13 cellular contexts compared by ENCODE assay signal in genomic region chr11:35664977-35665441, GRCh38. TPM values are rescaled to one million over a fixed set of nuclear protein-coding genes. Genes with fewer than 3 reads are reported as not detected.
DNase-seq lines count a peak whose midpoint lies in the region; TF ChIP-seq lines count a peak whose summit lies in the region.
"Had no signal": no experiment of that assay in that cellular context is flagged by ENCODE, and none has a peak within 500 bp of the region (broad histone marks: within the 10 kb centered on the region; RNA-seq: fewer than 3 reads in every experiment).

No MANE protein-coding gene starts in this region.

- H3K4me1 Mint-ChIP-seq in chondrocyte (ENCODE audit: low read depth), result peaks cover 48% of the 10 kb centered on the region

- H3K27me3 ChIP-seq in neuron (ENCODE audit: insufficient read depth, low read length), result no peaks in the 10 kb centered on the region
- H3K27me3 ChIP-seq: esophagus squamous epithelium, upper lobe of left lung had no signal

- TF ChIP-seq CTCF in chondrocyte (IDR thresholded peaks at IDR 0.05), result no peak

- peaks cover 22% of the 10 kb centered on the region for H3K36me3 Mint-ChIP-seq in chondrocyte (ENCODE audit: low read depth)

- H2AFZ ChIP-seq in neuron (ENCODE audit: low read depth, low read length), result no peak overlapping the region

- H3K9me3 Mint-ChIP-seq in chondrocyte (ENCODE audit: low read depth), result peaks cover 30% of the 10 kb centered on the region

- peaks cover 26% of the 10 kb centered on the region for H3K4me1 ChIP-seq in neuron (ENCODE audit: insufficient read depth, low read length)

- H3K4me3 Mint-ChIP-seq in chondrocyte (ENCODE audit: unreplicated experiment), result no peak overlapping the region

- peak overlapping the region; percentile 86 for H3K4me3 ChIP-seq in neuron (ENCODE audit: low read length)
- H3K4me3 ChIP-seq: A549, upper lobe of left lung had no signal

- H3K36me3 ChIP-seq in neuron (ENCODE audit: insufficient read depth, low read length), result no peaks in the 10 kb centered on the region
- H3K36me3 ChIP-seq: upper lobe of left lung had no signal

- H3K9me3 ChIP-seq in neuron (ENCODE audit: low read length), result peaks cover 9% of the 10 kb centered on the region

- DNase-seq in NCI-H2227 (lab: John Stamatoyannopoulos, UW; ENCODE audit: unreplicated experiment) (peak; percentile 27), NCI-H2227 treated with DMSO at 0.1 percent for 48 hours (lab: John Stamatoyannopoulos, UW) (no peak), M059J (ENCODE audit: low read depth) (peak; percentile 59), chondrocyte (ENCODE audit: low spot score) (no peak), NCI-H82 treated with DMSO at 0.1 percent for 48 hours (lab: John Stamatoyannopoulos, UW; ENCODE audit: unreplicated experiment) (no peak), MV-4-11 (lab: John Stamatoyannopoulos, UW) (no peak)
- no peak for DNase-seq in stimulated activated CD4-positive, alpha-beta T cell treated with anti-CD3 and anti-CD28 coated beads, Interleukin-4, amount 100 ng/mL, for 24 hours
- DNase-seq: esophagus squamous epithelium, GOT3, NCI-H524 treated with DMSO at 0.1 percent for 48 hours, upper lobe of left lung had no signal

- no peaks in the 10 kb centered on the region for H3K27me3 Mint-ChIP-seq in chondrocyte (ENCODE audit: low read depth)

- peak overlapping the region; percentile 10 for H3K27ac Mint-ChIP-seq in chondrocyte (ENCODE audit: unreplicated experiment)

RNA-seq across cellular contexts. Expression of gene TRIM44, which starts 2.4 kb away (rescaled TPM):
- total RNA-seq in M059J (2014; rRNA removed; shearing (Covaris generic)), result 35.8 and 50.1 TPM in 2 replicates
- total RNA-seq in chondrocyte, result 62.7 to 74.6 TPM (median 68.7 TPM) in 3 replicates

RNA-seq across cellular contexts. Expression of gene FJX1, which starts 46.7 kb away (rescaled TPM):
- 10.5 and 14.4 TPM in 2 replicates for total RNA-seq in M059J (2014; rRNA removed; shearing (Covaris generic))
- 15.2 to 22.8 TPM (median 15.9 TPM) in 3 replicates for total RNA-seq in chondrocyte

Comparison
In these comparisons a context has a peak if more than half of its experiments do, and no peak if none do; other contexts are left out.
1. DNase-seq: peak in NCI-H2227 (single experiment) and M059J (single experiment); none in NCI-H2227 treated with DMSO at 0.1 percent for 48 hours (single experiment), chondrocyte (single experiment), stimulated activated CD4-positive, alpha-beta T cell treated with anti-CD3 and anti-CD28 coated beads, Interleukin-4, amount 100 ng/mL, for 24 hours (single experiment), NCI-H82 treated with DMSO at 0.1 percent for 48 hours (single experiment) and MV-4-11 (single experiment).